8 cellular contexts compared by ENCODE assay signal in genomic region chr7:5634107-5634950, GRCh38. TPM values are rescaled to one million over a fixed set of nuclear protein-coding genes. Genes with fewer than 3 reads are reported as not detected.
A peak's percentile ranks its signal among the peaks of the same experiment; 100 is the strongest.
DNase-seq lines count a peak whose midpoint lies in the region; ATAC-seq, FAIRE-seq and TF ChIP-seq lines count a peak whose summit lies in the region.

No MANE protein-coding gene starts in this region.

- no peak for FAIRE-seq in HepG2 (lab: Jason Lieb, UNC)

- no peaks in the 10 kb centered on the region for H3K79me2 ChIP-seq in HepG2 (ENCODE audit: insufficient read depth, low read length)

- H3K27ac ChIP-seq in liver (ENCODE audit: low read depth in 1 of 2, low read length in 2 of 2) (peak overlapping the region; percentile 23 to 61), HepG2 (ENCODE audit: extremely low read length, insufficient read depth, low read length) (no peak overlapping the region), dorsolateral prefrontal cortex (peak overlapping the region; percentile 31 to 98 (median 88)), vagina (peak overlapping the region; percentile 78)

- BruUV-seq in HepG2 (replicated peaks; lab: Mats Ljungman, UMichigan) = no TSS peak

- DNase-seq in HepG2 (ENCODE audit: low spot score) = no peak
- peak in 8 of 10 donors; percentile 34 to 76 (median 64) for DNase-seq in dorsolateral prefrontal cortex
- DNase-seq in midbrain (lab: John Stamatoyannopoulos, UW) = peak; percentile 72
- DNase-seq in vagina (ENCODE audit: extremely low spot score in 2 of 2) = peak in 1 of 2 donors; percentile 93
- no peak for DNase-seq in DMS79 treated with DMSO at 0.1 percent for 48 hours (lab: John Stamatoyannopoulos, UW)
- DNase-seq in SKM-1 (lab: John Stamatoyannopoulos, UW; ENCODE audit: unreplicated experiment) = no peak

- H3K36me3 ChIP-seq in liver (ENCODE audit: control insufficient read depth in 4 of 4, insufficient read depth in 3 of 4, low read depth in 1 of 4, low read length in 3 of 4) (peaks cover 0 to 6% (median 2%) of the 10 kb centered on the region in 4 donors), HepG2 (replicated peaks in 1 of 2; ENCODE audit: control insufficient read depth in 1 of 2, insufficient read depth in 2 of 2, low read length in 2 of 2) (peaks cover 11 to 33% of the 10 kb centered on the region in 2 experiments), vagina (peaks cover 0 to 8% of the 10 kb centered on the region in 2 donors)

- TF ChIP-seq EP300 in HepG2 (IDR thresholded peaks at IDR 0.05; ENCODE audit: low read depth in 2 of 2, low read length in 2 of 2) (no peak), HepG2 (CRISPR knock-in tag; IDR thresholded peaks at IDR 0.05; ENCODE audit: borderline replicate concordance) (no peak)

- ATAC-seq in HepG2 = no peak
- ATAC-seq in HG02973 (IDR thresholded peaks at IDR 0.05; ENCODE audit: unreplicated experiment) = no peak

- no peaks in the 10 kb centered on the region for H3K9me3 ChIP-seq in liver (ENCODE audit: control insufficient read depth in 4 of 4, low read length in 3 of 4)
- H3K9me3 ChIP-seq in HepG2 (ENCODE audit: low read length) = no peaks in the 10 kb centered on the region
- no peaks in the 10 kb centered on the region for H3K9me3 ChIP-seq in vagina

- H3K4me1 ChIP-seq in liver (ENCODE audit: control insufficient read depth in 4 of 4, insufficient read depth in 4 of 4, low read length in 3 of 4) (peaks cover 0 to 29% (median 11%) of the 10 kb centered on the region in 4 donors), HepG2 (ENCODE audit: insufficient read depth, low read length) (peaks cover 29% of the 10 kb centered on the region), vagina (peaks cover 70% of the 10 kb centered on the region)

- CTCF ChIA-PET in HepG2 (lab: Yijun Ruan, JAX; ENCODE audit: low intra/inter-chr PET ratio, low total read pairs) = no interaction called here

- no peak overlapping the region for H3K4me2 ChIP-seq in HepG2 (ENCODE audit: low read depth, low read length)

- H3K27me3 ChIP-seq in liver (ENCODE audit: control insufficient read depth in 4 of 4, insufficient read depth in 4 of 4, low read length in 3 of 4) = no peaks in the 10 kb centered on the region
- no peaks in the 10 kb centered on the region for H3K27me3 ChIP-seq in HepG2 (ENCODE audit: control insufficient read depth in 1 of 2, insufficient read depth in 2 of 2, low read length in 2 of 2)
- H3K27me3 ChIP-seq in dorsolateral prefrontal cortex = no peaks in the 10 kb centered on the region
- H3K27me3 ChIP-seq in vagina = no peaks in the 10 kb centered on the region

- no peak overlapping the region for H3K9ac ChIP-seq in liver (ENCODE audit: low read depth in 1 of 2, low read length in 2 of 2)
- no peak overlapping the region for H3K9ac ChIP-seq in HepG2 (ENCODE audit: insufficient read depth, low read depth, low read length)

- in situ Hi-C loops in HepG2 (cut with HindIII; ENCODE audit: extremely low pct_ligation_motif_present, low pct_unique_long_range_greater_than_20kb) = no loop called here

- TF ChIP-seq CTCF in liver (IDR thresholded peaks at IDR 0.05; ENCODE audit: low read depth, low read length, missing input control) (no peak), HepG2 (CRISPR knock-in tag; IDR thresholded peaks at IDR 0.05) (no peak), dorsolateral prefrontal cortex (IDR thresholded peaks at IDR 0.05 in 54 of 56, conservative IDR thresholded peaks at IDR 0.05 in 2 of 56; ENCODE audit: low read depth in 1 of 56, partially characterized antibody in 56 of 56) (peak in 2 of 56 donors; percentile 7 to 8), vagina (IDR thresholded peaks at IDR 0.05) (no peak)

- intact Hi-C loops in HepG2 (cut with micrococcal nuclease; ENCODE audit: unreplicated experiment) = no loop called here
- intact Hi-C loops in dorsolateral prefrontal cortex (cut with DNase I) = no loop called here
- intact Hi-C loops in vagina (cut with DNase I) = no loop called here

- POLR2A ChIA-PET in HepG2 (lab: Yijun Ruan, JAX) = no interaction called here

- TF ChIP-seq RAD21 in liver (IDR thresholded peaks at IDR 0.05) (no peak), HepG2 (CRISPR knock-in tag; IDR thresholded peaks at IDR 0.05) (no peak)

- H2AFZ ChIP-seq in HepG2 (ENCODE audit: low read length) = no peak overlapping the region

- no peaks in the 10 kb centered on the region for H4K20me1 ChIP-seq in HepG2 (ENCODE audit: insufficient read depth, low read length)

- WGBS in liver = 68% methylated on average over 12 of the region's 12 CpGs
- 83% methylated on average over 8 of the region's 12 CpGs for WGBS in HepG2 (ENCODE audit: low lambda C conversion rate)

- H3K4me3 ChIP-seq in liver (ENCODE audit: low read depth in 1 of 3, low read length in 3 of 3) (no peak overlapping the region), HepG2 (replicated peaks in 1 of 3; ENCODE audit: insufficient read depth in 1 of 3, low read depth in 2 of 3, low read length in 3 of 3) (no peak overlapping the region), dorsolateral prefrontal cortex (peak overlapping the region in 33 of 59 donors; percentile 1 to 47 (median 12)), vagina (peak overlapping the region in 1 of 2 donors; percentile 6)

- TF ChIP-seq POLR2A in HepG2 (IDR thresholded peaks at IDR 0.05; ENCODE audit: insufficient read depth in 1 of 2, low read depth in 2 of 2, low read length in 2 of 2) (no peak), vagina (IDR thresholded peaks at IDR 0.05) (no peak)

TF ChIP-seq in liver, 16 proteins besides CTCF, POLR2A, EP300 and RAD21:
- TF ChIP-seq MAX (IDR thresholded peaks at IDR 0.05) = no peak
- TF ChIP-seq TAF1 (conservative IDR thresholded peaks at IDR 0.05) = no peak
- no peak for TF ChIP-seq JUND (IDR thresholded peaks at IDR 0.05)
- TF ChIP-seq HNF4A (conservative IDR thresholded peaks at IDR 0.05) = no peak
- TF ChIP-seq NR2F2 (IDR thresholded peaks at IDR 0.05) = peak; percentile 23
- TF ChIP-seq YY1 (IDR thresholded peaks at IDR 0.05) = no peak
- no peak for TF ChIP-seq HNF4G (IDR thresholded peaks at IDR 0.05)
- no peak for TF ChIP-seq EGR1 (IDR thresholded peaks at IDR 0.05; ENCODE audit: low read depth in 2 of 2)

TF ChIP-seq in HepG2, 621 proteins besides CTCF, POLR2A, EP300 and RAD21:
- TF ChIP-seq ZFAT (CRISPR knock-in tag; conservative IDR thresholded peaks at IDR 0.05) (no peak), KLF12 (CRISPR knock-in tag; IDR thresholded peaks at IDR 0.05; ENCODE audit: borderline replicate concordance) (no peak), ZBTB37 (CRISPR knock-in tag; IDR thresholded peaks at IDR 0.05) (no peak), HMGXB4 (CRISPR knock-in tag; IDR thresholded peaks at IDR 0.05; ENCODE audit: borderline replicate concordance in 1 of 2, low read depth in 1 of 2) (no peak)
TF ChIP-seq in HepG2: peak in this region for 0.

RNA-seq across cellular contexts. Expression of gene FSCN1, which starts 41.7 kb away (rescaled TPM):
- total RNA-seq in liver (10 to 100 TPM; 17.2 to 66.1 TPM), HepG2 (2016; rRNA removed; fragmentation: Illumina TruSeq; extraction: Trizol) (35.5 and 44.0 TPM in 2 replicates), dorsolateral prefrontal cortex (100 to 1,000 TPM in 118 of 120 experiments, 10 to 100 TPM in 2; 87.7 to 275 (median 145) TPM), vagina (134 TPM)
- polyA plus RNA-seq in liver (10 to 100 TPM in 1 of 2 donors, 1 to 10 TPM in 1; 2.0 to 22.3 TPM), HepG2 (2011; rRNA removed) (21.2 and 29.0 TPM in 2 replicates)
- total RNA-seq in HepG2 (2016; cell fraction: cytosol; rRNA removed; fragmentation: Illumina TruSeq; extraction: Trizol; ENCODE audit: low read depth) = 6.4 and 7.4 TPM in 2 replicates
- 32.0 and 43.8 TPM in 2 replicates for total RNA-seq in HepG2 (2016; cell fraction: insoluble cytoplasmic fraction; rRNA removed; fragmentation: Illumina TruSeq; extraction: Trizol)
- total RNA-seq in HepG2 (2016; cell fraction: membrane; rRNA removed; fragmentation: Illumina TruSeq; extraction: Trizol) = 20.9 and 22.0 TPM in 2 replicates
- 21.3 and 24.5 TPM in 2 replicates for total RNA-seq in HepG2 (2016; cell fraction: nucleus; rRNA removed; fragmentation: Illumina TruSeq; extraction: Trizol)
- polyA plus RNA-seq in HepG2 (2011; cell fraction: cytosol; rRNA removed) = 21.0 and 36.3 TPM in 2 replicates
- polyA plus RNA-seq in HepG2 (2011; cell fraction: nucleus; rRNA removed) = 41.0 and 50.2 TPM in 2 replicates
- 7.3 and 18.5 TPM in 2 replicates for polyA plus RNA-seq in HepG2 (2012)
- 10.2 and 10.8 TPM in 2 replicates for polyA plus RNA-seq in HepG2 (2016; cell fraction: cytosol; fragmentation: Illumina TruSeq; extraction: Trizol; ENCODE audit: low read depth)
- 58.7 and 73.9 TPM in 2 replicates for polyA plus RNA-seq in HepG2 (2016; cell fraction: insoluble cytoplasmic fraction; fragmentation: Illumina TruSeq; extraction: Trizol; ENCODE audit: low read depth)
- 22.3 and 24.1 TPM in 2 replicates for polyA plus RNA-seq in HepG2 (2016; cell fraction: membrane; fragmentation: Illumina TruSeq; extraction: Trizol; ENCODE audit: low read depth)
- polyA plus RNA-seq in HepG2 (2016; cell fraction: nucleus; fragmentation: Illumina TruSeq; extraction: Trizol; ENCODE audit: insufficient read depth, low read depth) = 53.5 and 58.8 TPM in 2 replicates
- 66.5 and 90.1 TPM in 2 replicates for polyA minus RNA-seq in HepG2 (2011; rRNA and poly(A)+ RNA removed; ENCODE audit: low replicate concordance)
- polyA minus RNA-seq in HepG2 (2011; cell fraction: cytosol; rRNA and poly(A)+ RNA removed) = 43.7 and 53.5 TPM in 2 replicates
- 12.7 and 16.4 TPM in 2 replicates for polyA minus RNA-seq in HepG2 (2011; cell fraction: nucleus; rRNA and poly(A)+ RNA removed)

Comparison
In these comparisons a context has a peak if more than half of its experiments do, and no peak if none do; other contexts are left out.
1. H3K4me3 ChIP-seq: peak in dorsolateral prefrontal cortex (33 of 59); none in liver (0 of 3) and HepG2 (0 of 3).
2. DNase-seq: peak in dorsolateral prefrontal cortex (8 of 10) and midbrain (single experiment); none in HepG2 (single experiment), DMS79 treated with DMSO at 0.1 percent for 48 hours (single experiment) and SKM-1 (single experiment).